1 cellular context compared by ENCODE assay signal in genomic region chr6:149211046-149211571, GRCh38.
TF ChIP-seq lines count a peak whose summit lies in the region.

No MANE protein-coding gene starts in this region.

TF ChIP-seq in SK-N-SH, 30 proteins besides CTCF, POLR2A, EP300 and RAD21 (continued from another document):
- no peak for TF ChIP-seq USF1 (IDR thresholded peaks at IDR 0.05; ENCODE audit: borderline replicate concordance, low read depth)
- TF ChIP-seq SMC3 (IDR thresholded peaks at IDR 0.05; ENCODE audit: low read depth, low read length): no peak
